ENCODE assay signal across 7 cellular contexts in genomic region chr2:47346-48218, GRCh38. TPM values are rescaled to one million over a fixed set of nuclear protein-coding genes. Genes with fewer than 3 reads are reported as not detected.
DNase-seq lines count a peak whose midpoint lies in the region; ATAC-seq, FAIRE-seq and TF ChIP-seq lines count a peak whose summit lies in the region.

No MANE protein-coding gene starts in this region.

- H3K36me3 ChIP-seq in HUES48 (ENCODE audit: control insufficient read depth, insufficient read depth, low read length) (no peaks in the 10 kb centered on the region), astrocyte (ENCODE audit: insufficient read depth, low read length) (no peaks in the 10 kb centered on the region), smooth muscle cell (ENCODE audit: low read depth) (no peaks in the 10 kb centered on the region), SJCRH30 (no peaks in the 10 kb centered on the region)

- H3K4me3 ChIP-seq in HUES48 (ENCODE audit: low read depth, low read length), result peak overlapping the region; percentile 79
- H3K4me3 ChIP-seq in astrocyte (ENCODE audit: insufficient read depth, low read depth, low read length), result no peak overlapping the region
- H3K4me3 ChIP-seq in smooth muscle cell, result peak overlapping the region; percentile 62
- H3K4me3 ChIP-seq in SJCRH30, result no peak overlapping the region

- no peaks in the 10 kb centered on the region for H3K4me1 Mint-ChIP-seq in astrocyte (ENCODE audit: low read depth, unreplicated experiment)

- ATAC-seq in GM21381 (IDR thresholded peaks at IDR 0.05; ENCODE audit: unreplicated experiment), result no peak

- H3F3A ChIP-seq in smooth muscle cell (ENCODE audit: low read depth), result no peaks in the 10 kb centered on the region

- H4K20me1 ChIP-seq in astrocyte (ENCODE audit: insufficient read depth, low read length) (no peaks in the 10 kb centered on the region), smooth muscle cell (ENCODE audit: low read depth) (no peaks in the 10 kb centered on the region)

- no peaks in the 10 kb centered on the region for H3K9me3 Mint-ChIP-seq in astrocyte (ENCODE audit: unreplicated experiment)

- H2AFZ ChIP-seq in astrocyte (ENCODE audit: low read depth, low read length) (no peak overlapping the region), smooth muscle cell (ENCODE audit: low read depth) (no peak overlapping the region)

- H3K4me2 ChIP-seq in astrocyte (ENCODE audit: low read length), result peak overlapping the region; percentile 66
- peak overlapping the region; percentile 89 for H3K4me2 ChIP-seq in smooth muscle cell

- H3K36me3 Mint-ChIP-seq in astrocyte (ENCODE audit: low read depth, unreplicated experiment), result no peaks in the 10 kb centered on the region

- no peak overlapping the region for H3K4me3 Mint-ChIP-seq in astrocyte (ENCODE audit: unreplicated experiment)

- peak overlapping the region; percentile 70 for H3K27ac Mint-ChIP-seq in astrocyte (ENCODE audit: unreplicated experiment)

- peak overlapping the region; percentile 27 for H3K27ac ChIP-seq in HUES48 (ENCODE audit: low read depth, low read length)
- H3K27ac ChIP-seq in astrocyte (ENCODE audit: low read depth, low read length), result no peak overlapping the region
- peak overlapping the region; percentile 60 for H3K27ac ChIP-seq in smooth muscle cell (ENCODE audit: low read depth)
- H3K27ac ChIP-seq in SJCRH30, result no peak overlapping the region

- H3K9ac ChIP-seq in HUES48 (ENCODE audit: low read depth, low read length), result peak overlapping the region; percentile 45
- H3K9ac ChIP-seq in astrocyte (ENCODE audit: low read length), result no peak overlapping the region
- H3K9ac ChIP-seq in smooth muscle cell (ENCODE audit: low read depth), result no peak overlapping the region

- 63% methylated on average over 19 of the region's 19 CpGs for WGBS in smooth muscle cell (ENCODE audit: low lambda C conversion rate)

- no peak for DNase-seq in astrocyte (ENCODE audit: low read depth)
- DNase-seq in kidney tubule cell (ENCODE audit: low spot score), result peak; percentile 35
- no peak for DNase-seq in smooth muscle cell (lab: John Stamatoyannopoulos, UW; ENCODE audit: unreplicated experiment)
- no peak for DNase-seq in NCI-H1417 (lab: John Stamatoyannopoulos, UW)
- no peak for DNase-seq in SJCRH30

- H3K9me3 ChIP-seq in HUES48 (ENCODE audit: control insufficient read depth, insufficient read depth, low read length) (no peaks in the 10 kb centered on the region), astrocyte (ENCODE audit: insufficient read depth, low read depth, low read length) (no peaks in the 10 kb centered on the region), smooth muscle cell (replicated peaks; ENCODE audit: low read depth) (no peaks in the 10 kb centered on the region), SJCRH30 (replicated peaks) (no peaks in the 10 kb centered on the region)

- peaks cover 39% of the 10 kb centered on the region for H3K27me3 ChIP-seq in HUES48 (ENCODE audit: control insufficient read depth, insufficient read depth, low read length)
- H3K27me3 ChIP-seq in astrocyte (ENCODE audit: insufficient read depth, low read length), result peaks cover 15% of the 10 kb centered on the region
- H3K27me3 ChIP-seq in smooth muscle cell (ENCODE audit: low read depth), result peaks cover 59% of the 10 kb centered on the region
- H3K27me3 ChIP-seq in SJCRH30, result no peaks in the 10 kb centered on the region

- TF ChIP-seq CTCF in astrocyte (IDR thresholded peaks at IDR 0.05; ENCODE audit: insufficient read depth, low read depth, low read length) (no peak), smooth muscle cell (IDR thresholded peaks at IDR 0.05; ENCODE audit: borderline replicate concordance, insufficient read depth, poor library complexity, severe bottlenecking) (no peak)

- H3K27me3 Mint-ChIP-seq in astrocyte (ENCODE audit: low read depth, unreplicated experiment), result peaks cover 36% of the 10 kb centered on the region

- H3K4me1 ChIP-seq in HUES48 (ENCODE audit: control insufficient read depth, insufficient read depth, low read length) (peaks cover 21% of the 10 kb centered on the region), astrocyte (ENCODE audit: insufficient read depth, low read length) (no peaks in the 10 kb centered on the region), smooth muscle cell (ENCODE audit: low read depth) (peaks cover 3% of the 10 kb centered on the region), SJCRH30 (no peaks in the 10 kb centered on the region)

- peak; percentile 41 for FAIRE-seq in astrocyte (lab: Jason Lieb, UNC)

- H3K79me2 ChIP-seq in astrocyte (ENCODE audit: insufficient read depth, low read length), result no peaks in the 10 kb centered on the region
- no peaks in the 10 kb centered on the region for H3K79me2 ChIP-seq in smooth muscle cell (ENCODE audit: low read depth)

RNA-seq across cellular contexts. Expression of gene FAM110C, which starts 1.3 kb away (rescaled TPM):
- total RNA-seq in astrocyte (0.60 and 1.4 TPM in 2 replicates), smooth muscle cell (2.3 and 3.0 TPM in 2 replicates)
- 0.14 and 0.16 TPM in 2 replicates for polyA plus RNA-seq in smooth muscle cell
- total RNA-seq in SJCRH30 (2014; rRNA removed; shearing (Covaris generic)), result not detected in 2 replicates

Comparison
In these comparisons a context has a peak if more than half of its experiments do, and no peak if none do; other contexts are left out.
1. H3K27ac ChIP-seq: peak in HUES48 (single experiment) and smooth muscle cell (single experiment); none in astrocyte (single experiment) and SJCRH30 (single experiment).
2. H3K4me3 ChIP-seq: peak in HUES48 (single experiment) and smooth muscle cell (single experiment); none in astrocyte (single experiment) and SJCRH30 (single experiment).